In genomic region chr16:46727184-46727583, GRCh38 we compare ENCODE assay signal across 19 cellular contexts. TPM values are rescaled to one million over a fixed set of nuclear protein-coding genes. Genes with fewer than 3 reads are reported as not detected.
"Had no signal": no experiment of that assay in that cellular context is flagged by ENCODE, and none has a peak within 500 bp of the region (broad histone marks: within the 10 kb centered on the region; RNA-seq: fewer than 3 reads in every experiment).

No MANE protein-coding gene starts in this region.

- H3K4me3 ChIP-seq: esophagus muscularis mucosa, gastroesophageal sphincter, stomach, thyroid gland, upper lobe of left lung, vagina had no signal

- H3K27ac ChIP-seq: epithelial cell of prostate, esophagus muscularis mucosa, gastroesophageal sphincter, neutrophil, stomach, thyroid gland, upper lobe of left lung, vagina had no signal

- H3K9me3 ChIP-seq: esophagus muscularis mucosa, neutrophil, thyroid gland, upper lobe of left lung, vagina had no signal

- H3K27me3 ChIP-seq: esophagus muscularis mucosa, gastroesophageal sphincter, neutrophil, stomach, thyroid gland, upper lobe of left lung, vagina had no signal

- H3K36me3 ChIP-seq: gastroesophageal sphincter, neutrophil, stomach, thyroid gland, upper lobe of left lung, vagina had no signal

- DNase-seq: effector memory CD8-positive, alpha-beta T cell; glutamatergic neuron; immature natural killer cell; left cardiac atrium; mammary epithelial cell; naive thymus-derived CD4-positive, alpha-beta T cell; nephron progenitor cell; stimulated activated CD4-positive, alpha-beta T cell treated with anti-CD3 and anti-CD28 coated beads, Interleukin-12 subunit alpha, Interleukin-12 subunit beta, amount 100 ng/mL, for 4 hours; stimulated activated naive CD4-positive, alpha-beta T cell; stomach; substantia nigra; thyroid gland; upper lobe of left lung had no signal

- H3K4me1 ChIP-seq: gastroesophageal sphincter, stomach, thyroid gland, upper lobe of left lung, vagina had no signal

- ATAC-seq: effector memory CD8-positive, alpha-beta T cell; gastroesophageal sphincter; left cardiac atrium; naive thymus-derived CD4-positive, alpha-beta T cell; sciatic nerve had no signal

RNA-seq across cellular contexts. Expression of gene MYLK3, which starts 21.0 kb away (rescaled TPM):
- polyA plus RNA-seq: immature natural killer cell; naive thymus-derived CD4-positive, alpha-beta T cell had no signal
